8 cellular contexts compared by ENCODE assay signal in genomic region chr1:155001688-155002474, GRCh38. TPM values are rescaled to one million over a fixed set of nuclear protein-coding genes. Genes with fewer than 3 reads are reported as not detected.
DNase-seq lines count a peak whose midpoint lies in the region; ATAC-seq and TF ChIP-seq lines count a peak whose summit lies in the region.

No MANE protein-coding gene starts in this region.

- peak overlapping the region; percentile 97 for H3K4me2 ChIP-seq in PC-3 (ENCODE audit: low read length)

- peaks cover 68% of the 10 kb centered on the region for H3K4me1 Mint-ChIP-seq in activated T-cell treated with anti-CD3 and anti-CD28 coated beads, Interleukin-2, amount 50 U/mL, for 24 hours (ENCODE audit: low read depth)

- peak overlapping the region; percentile 83 for H3K4me3 ChIP-seq in PC-3 (ENCODE audit: low read length)
- peak overlapping the region; percentile 61 to 95 for H3K4me3 ChIP-seq in esophagus (ENCODE audit: low read depth in 1 of 2, low read length in 2 of 2)
- peak overlapping the region; percentile 94 for H3K4me3 ChIP-seq in mucosa of stomach (ENCODE audit: low read length)

- peak overlapping the region; percentile 83 for H3K4me3 Mint-ChIP-seq in activated T-cell treated with anti-CD3 and anti-CD28 coated beads, Interleukin-2, amount 50 U/mL, for 24 hours

- no peaks in the 10 kb centered on the region for H4K20me1 ChIP-seq in PC-3 (ENCODE audit: low read length)

- H3K9me3 ChIP-seq in PC-3 (ENCODE audit: low read length) (no peaks in the 10 kb centered on the region), esophagus (ENCODE audit: control insufficient read depth in 2 of 2, insufficient read depth in 1 of 2, low read depth in 1 of 2, low read length in 1 of 2) (no peaks in the 10 kb centered on the region), mucosa of stomach (ENCODE audit: control insufficient read depth, low read length) (no peaks in the 10 kb centered on the region)

- H3K27ac ChIP-seq in PC-3 (ENCODE audit: low read length) (peak overlapping the region; percentile 77), esophagus (ENCODE audit: low read depth in 2 of 2, low read length in 1 of 2) (peak overlapping the region; percentile 97 to 98)

- H3K27me3 Mint-ChIP-seq in activated T-cell treated with anti-CD3 and anti-CD28 coated beads, Interleukin-2, amount 50 U/mL, for 24 hours, result no peaks in the 10 kb centered on the region

- CTCF ChIA-PET in PC-3 (lab: Charles Lee), result interaction anchor here (0.6 to 4.1 kb wide), 5 partner anchors 16 to 128 kb away, joined by 5 to 16 read pairs (median 10); partner anchors contain the start of gene PYGO2

- POLR2A ChIA-PET in PC-3 (lab: Charles Lee; ENCODE audit: unreplicated experiment), result interaction anchor here (0.6 kb wide), 1 partner anchor 18 kb away, joined by 8 read pairs; no protein-coding TSS in a partner anchor

- in situ Hi-C loops in KBM-7 (cut with MboI; ENCODE audit: low pct_unique_long_range_greater_than_20kb, low sequenced_read_pairs), result no loop called here

- H3K9me2 ChIP-seq in PC-3 (replicated peaks; ENCODE audit: low read length), result no peaks in the 10 kb centered on the region

- H3K4me1 ChIP-seq in PC-3 (ENCODE audit: insufficient read depth, low read length) (peaks cover 49% of the 10 kb centered on the region), esophagus (ENCODE audit: control insufficient read depth in 2 of 2, insufficient read depth in 2 of 2, low read length in 1 of 2) (peaks cover 8 to 21% of the 10 kb centered on the region in 2 donors), mucosa of stomach (ENCODE audit: control insufficient read depth, insufficient read depth, low read length) (peaks cover 44% of the 10 kb centered on the region)

- TF ChIP-seq CTCF in PC-3 (conservative IDR thresholded peaks at IDR 0.05; ENCODE audit: low read depth, low read length), result peak; percentile 81

- intact Hi-C loops in PC-3 (cut with micrococcal nuclease), result loop anchor here (1.0 to 2.0 kb wide), 5 partner anchors 19 to 83 kb away; partner anchors contain the start of genes ADAM15, CKS1B, FLAD1 and PYGO2

- 0 to 1% methylated on average over 29 to 37 of the region's 37 CpGs for WGBS in esophagus, 2 donors

- H3K79me2 ChIP-seq in PC-3 (ENCODE audit: low read length), result peaks cover 43% of the 10 kb centered on the region

- DNase-seq in D341Med (ENCODE audit: low spot score) (peak; percentile 99), KBM-7 (peak; percentile 93), PC-3 (peak; percentile 99)
- DNase-seq in activated T-cell treated with anti-CD3 and anti-CD28 coated beads, Interleukin-2, amount 50 U/mL, for 24 hours, result peak; percentile 97
- DNase-seq in stimulated activated CD8-positive, alpha-beta memory T cell treated with anti-CD3 and anti-CD28 coated beads, Interleukin-4, amount 100 ng/mL, for 4 hours (ENCODE audit: low read depth in 2 of 2, low spot score in 1 of 2), result peak; percentile 93 to 98

- H3K27me3 ChIP-seq in PC-3 (ENCODE audit: low read length), result no peaks in the 10 kb centered on the region
- no peaks in the 10 kb centered on the region for H3K27me3 ChIP-seq in esophagus (ENCODE audit: control insufficient read depth in 1 of 2, insufficient read depth in 2 of 2, low read length in 2 of 2)
- H3K27me3 ChIP-seq in mucosa of stomach (ENCODE audit: control insufficient read depth, insufficient read depth, low read length), result no peaks in the 10 kb centered on the region

- no peaks in the 10 kb centered on the region for H3K9me3 Mint-ChIP-seq in activated T-cell treated with anti-CD3 and anti-CD28 coated beads, Interleukin-2, amount 50 U/mL, for 24 hours

- no TSS peak for BruUV-seq in PC-3 (replicated peaks; lab: Mats Ljungman, UMichigan)

- H2AFZ ChIP-seq in PC-3 (ENCODE audit: low read length), result peak overlapping the region; percentile 68

- ATAC-seq in GM21528 (IDR thresholded peaks at IDR 0.05; ENCODE audit: low FRiP score, unreplicated experiment) (peak; percentile 50), PC-3 (peak; percentile 54)

- H3K9ac ChIP-seq in PC-3 (ENCODE audit: low read length), result peak overlapping the region; percentile 70
- peak overlapping the region; percentile 91 for H3K9ac ChIP-seq in mucosa of stomach (ENCODE audit: low read length)

- H3K27ac Mint-ChIP-seq in activated T-cell treated with anti-CD3 and anti-CD28 coated beads, Interleukin-2, amount 50 U/mL, for 24 hours, result peak overlapping the region; percentile 94

- H3K36me3 ChIP-seq in PC-3 (ENCODE audit: low read depth, low read length) (peaks cover 9% of the 10 kb centered on the region; the same call in 1 of the 2 replicates), esophagus (ENCODE audit: control insufficient read depth in 2 of 2, insufficient read depth in 2 of 2, low read length in 1 of 2) (no peaks in the 10 kb centered on the region), mucosa of stomach (ENCODE audit: control insufficient read depth, insufficient read depth, low read length) (no peaks in the 10 kb centered on the region)

- H3F3A ChIP-seq in PC-3 (ENCODE audit: low read length, unreplicated experiment), result peaks cover 4% of the 10 kb centered on the region

- H3K36me3 Mint-ChIP-seq in activated T-cell treated with anti-CD3 and anti-CD28 coated beads, Interleukin-2, amount 50 U/mL, for 24 hours (ENCODE audit: low read depth), result peaks cover 12% of the 10 kb centered on the region

RNA-seq across cellular contexts. Expression of gene ZBTB7B, which starts 0.7 kb away (rescaled TPM):
- 39.7 and 59.1 TPM in 2 replicates for total RNA-seq in PC-3 (2014; rRNA removed)
- polyA plus RNA-seq in esophagus, result 10 to 100 TPM; 71.7 to 95.8 TPM

RNA-seq across cellular contexts. Expression of gene LENEP, which starts 8.5 kb away (rescaled TPM):
- not detected in 2 replicates for total RNA-seq in PC-3 (2014; rRNA removed)
- under 1 TPM in 1 of 2 donors, not detected in 1; 0.22 TPM for polyA plus RNA-seq in esophagus

RNA-seq across cellular contexts. Expression of gene FLAD1, which starts 18.7 kb away (rescaled TPM):
- total RNA-seq in PC-3 (2014; rRNA removed), result 58.5 and 84.0 TPM in 2 replicates
- 10 to 100 TPM; 27.1 TPM for polyA plus RNA-seq in esophagus

RNA-seq across cellular contexts. Expression of gene CKS1B, which starts 27.4 kb away (rescaled TPM):
- 330 and 390 TPM in 2 replicates for total RNA-seq in PC-3 (2014; rRNA removed)
- 10 to 100 TPM in 1 of 2 donors, 1 to 10 TPM in 1; 8.9 to 74.3 TPM for polyA plus RNA-seq in esophagus

RNA-seq across cellular contexts. Expression of gene SHC1, which starts 31.3 kb away (rescaled TPM):
- total RNA-seq in PC-3 (2014; rRNA removed), result 106 and 107 TPM in 2 replicates
- polyA plus RNA-seq in esophagus, result 10 to 100 TPM; 28.8 to 38.8 TPM

Comparison
In these comparisons a context has a peak if more than half of its experiments do, and no peak if none do; other contexts are left out.
1. Peak in every context shown above with its lines: DNase-seq, ATAC-seq, H3K4me3 ChIP-seq and H3K27ac ChIP-seq.